Comparison of ENCODE assay signal across 9 cellular contexts in genomic region chr11:68844376-68844775, GRCh38. TPM values are rescaled to one million over a fixed set of nuclear protein-coding genes. Genes with fewer than 3 reads are reported as not detected.
DNase-seq lines count a peak whose midpoint lies in the region; ATAC-seq and TF ChIP-seq lines count a peak whose summit lies in the region.
"Had no signal": no experiment of that assay in that cellular context is flagged by ENCODE, and none has a peak within 500 bp of the region (broad histone marks: within the 10 kb centered on the region; RNA-seq: fewer than 3 reads in every experiment).

No MANE protein-coding gene starts in this region.

- H3K4me3 Mint-ChIP-seq in CD4-positive, CD25-positive, alpha-beta regulatory T cell = peak overlapping the region; percentile 88 to 99 (median 94)
- H3K4me3 Mint-ChIP-seq in dendritic cell treated with granulocyte-macrophage colony-stimulating factor and Interleukin-4, amounts not matched to agents 40 ng/mL and 50 ng/mL, for 4 days = no peak overlapping the region
- H3K4me3 Mint-ChIP-seq in nephron progenitor cell = peak overlapping the region; percentile 20

- H3K9me3 ChIP-seq in CD4-positive, CD25-positive, alpha-beta regulatory T cell (ENCODE audit: control insufficient read depth in 2 of 2, low read length in 2 of 2) = no peaks in the 10 kb centered on the region
- H3K9me3 ChIP-seq in KOPT-K1 (ENCODE audit: insufficient read depth, low read length, poor library complexity, severe bottlenecking) = no peaks in the 10 kb centered on the region

- H3K36me3 Mint-ChIP-seq in CD4-positive, CD25-positive, alpha-beta regulatory T cell = no peaks in the 10 kb centered on the region
- no peaks in the 10 kb centered on the region for H3K36me3 Mint-ChIP-seq in dendritic cell treated with granulocyte-macrophage colony-stimulating factor and Interleukin-4, amounts not matched to agents 40 ng/mL and 50 ng/mL, for 4 days (ENCODE audit: low read depth)
- no peaks in the 10 kb centered on the region for H3K36me3 Mint-ChIP-seq in nephron progenitor cell (ENCODE audit: low read depth)

- H3K27me3 Mint-ChIP-seq in CD4-positive, CD25-positive, alpha-beta regulatory T cell = peaks cover 25% of the 10 kb centered on the region
- H3K27me3 Mint-ChIP-seq in dendritic cell treated with granulocyte-macrophage colony-stimulating factor and Interleukin-4, amounts not matched to agents 40 ng/mL and 50 ng/mL, for 4 days = peaks cover 15% of the 10 kb centered on the region
- H3K27me3 Mint-ChIP-seq in nephron progenitor cell (ENCODE audit: low read depth, poor library complexity) = peaks cover 94% of the 10 kb centered on the region

- no peak for ATAC-seq in CD4-positive, CD25-positive, alpha-beta regulatory T cell (ENCODE audit: low read depth in 2 of 2)
- no peak for ATAC-seq in GM21737 (IDR thresholded peaks at IDR 0.05; ENCODE audit: unreplicated experiment)

- intact Hi-C loops in dendritic cell treated with granulocyte-macrophage colony-stimulating factor and Interleukin-4, amounts not matched to agents 40 ng/mL and 50 ng/mL, for 4 days (cut with micrococcal nuclease) = no loop called here

- peaks cover 39% of the 10 kb centered on the region for H3K4me1 ChIP-seq in CD4-positive, CD25-positive, alpha-beta regulatory T cell (ENCODE audit: control insufficient read depth, insufficient read depth, low read length, poor library complexity, severe bottlenecking)

- TF ChIP-seq CTCF in nephron progenitor cell (IDR thresholded peaks at IDR 0.05) = no peak

- H3K27ac ChIP-seq in CD4-positive, CD25-positive, alpha-beta regulatory T cell (ENCODE audit: insufficient read depth, low read length, poor library complexity, severe bottlenecking) = peak overlapping the region; percentile 23
- peak overlapping the region; percentile 88 for H3K27ac ChIP-seq in KOPT-K1 (ENCODE audit: low read depth, low read length, poor library complexity, severe bottlenecking)

- no peak overlapping the region for H3K4me3 ChIP-seq in CD4-positive, CD25-positive, alpha-beta regulatory T cell (ENCODE audit: low read depth, low read length)

- H3K36me3 ChIP-seq in CD4-positive, CD25-positive, alpha-beta regulatory T cell (ENCODE audit: control insufficient read depth, insufficient read depth, low read length) = no peaks in the 10 kb centered on the region
- H3K36me3 ChIP-seq in KOPT-K1 (ENCODE audit: insufficient read depth, low read length) = no peaks in the 10 kb centered on the region

- no peak for DNase-seq in CD4-positive, CD25-positive, alpha-beta regulatory T cell
- no peak for DNase-seq in nephron progenitor cell
- DNase-seq in NCI-H2196 (lab: John Stamatoyannopoulos, UW; ENCODE audit: unreplicated experiment) = no peak
- DNase-seq in DMS53 treated with DMSO at 0.1 percent for 48 hours (lab: John Stamatoyannopoulos, UW; ENCODE audit: unreplicated experiment) = no peak
- DNase-seq in DMS114 treated with DMSO at 0.1 percent for 48 hours (lab: John Stamatoyannopoulos, UW; ENCODE audit: unreplicated experiment) = no peak
- DNase-seq: T1000 had no signal

- peak overlapping the region in 2 of 3 donors; percentile 11 to 41 for H3K27ac Mint-ChIP-seq in CD4-positive, CD25-positive, alpha-beta regulatory T cell
- peak overlapping the region; percentile 84 for H3K27ac Mint-ChIP-seq in dendritic cell treated with granulocyte-macrophage colony-stimulating factor and Interleukin-4, amounts not matched to agents 40 ng/mL and 50 ng/mL, for 4 days
- H3K27ac Mint-ChIP-seq in nephron progenitor cell = no peak overlapping the region

- peaks cover 6 to 33% (median 21%) of the 10 kb centered on the region in 4 donors for H3K4me1 Mint-ChIP-seq in CD4-positive, CD25-positive, alpha-beta regulatory T cell
- H3K4me1 Mint-ChIP-seq in dendritic cell treated with granulocyte-macrophage colony-stimulating factor and Interleukin-4, amounts not matched to agents 40 ng/mL and 50 ng/mL, for 4 days (ENCODE audit: low read depth) = peaks cover 25% of the 10 kb centered on the region
- peaks cover 21% of the 10 kb centered on the region for H3K4me1 Mint-ChIP-seq in nephron progenitor cell

- H3K27me3 ChIP-seq in CD4-positive, CD25-positive, alpha-beta regulatory T cell (ENCODE audit: control insufficient read depth, insufficient read depth, low read length) = no peaks in the 10 kb centered on the region

- H3K9me3 Mint-ChIP-seq in CD4-positive, CD25-positive, alpha-beta regulatory T cell = no peaks in the 10 kb centered on the region
- no peaks in the 10 kb centered on the region for H3K9me3 Mint-ChIP-seq in dendritic cell treated with granulocyte-macrophage colony-stimulating factor and Interleukin-4, amounts not matched to agents 40 ng/mL and 50 ng/mL, for 4 days
- H3K9me3 Mint-ChIP-seq in nephron progenitor cell = no peaks in the 10 kb centered on the region

RNA-seq across cellular contexts. Expression of gene CPT1A, which starts 2.7 kb away (rescaled TPM):
- total RNA-seq in CD4-positive, CD25-positive, alpha-beta regulatory T cell = 16.7 TPM
- 1 to 10 TPM in 3 of 4 donors, under 1 TPM in 1; 0.32 to 4.5 (median 3.1) TPM for polyA plus RNA-seq in CD4-positive, CD25-positive, alpha-beta regulatory T cell

RNA-seq across cellular contexts. Expression of gene MRPL21, which starts 59.3 kb away (rescaled TPM):
- 40.7 TPM for total RNA-seq in CD4-positive, CD25-positive, alpha-beta regulatory T cell
- polyA plus RNA-seq in CD4-positive, CD25-positive, alpha-beta regulatory T cell = 100 to 1,000 TPM; 114 to 137 (median 132) TPM

RNA-seq across cellular contexts. Expression of gene IGHMBP2, which starts 59.3 kb away (rescaled TPM):
- total RNA-seq in CD4-positive, CD25-positive, alpha-beta regulatory T cell = 47.5 TPM
- 1 to 10 TPM; 5.4 to 8.2 (median 7.2) TPM for polyA plus RNA-seq in CD4-positive, CD25-positive, alpha-beta regulatory T cell
